In genomic region chr12:7144414-7145120, GRCh38 we compare ENCODE assay signal across 8 cellular contexts. TPM values are rescaled to one million over a fixed set of nuclear protein-coding genes. Genes with fewer than 3 reads are reported as not detected.
DNase-seq lines count a peak whose midpoint lies in the region; ATAC-seq and TF ChIP-seq lines count a peak whose summit lies in the region.

No MANE protein-coding gene starts in this region.

- no peaks in the 10 kb centered on the region for H3K9me3 Mint-ChIP-seq in activated CD4-positive, alpha-beta T cell treated with anti-CD3 and anti-CD28 coated beads, Interleukin-2, amount 10 ng/mL, durations not matched to agents 7 days and 5 days

- H3K4me3 ChIP-seq in right lobe of liver, result no peak overlapping the region

- H3K27me3 Mint-ChIP-seq in activated CD4-positive, alpha-beta T cell treated with anti-CD3 and anti-CD28 coated beads, Interleukin-2, amount 10 ng/mL, durations not matched to agents 7 days and 5 days, result no peaks in the 10 kb centered on the region

- no peak for TF ChIP-seq POLR2A in right lobe of liver (IDR thresholded peaks at IDR 0.05)

- H3K27ac ChIP-seq in right lobe of liver, result peak overlapping the region in 1 of 3 donors; percentile 31

- POLR2A ChIA-PET in activated CD4-positive, alpha-beta T cell treated with anti-CD3 and anti-CD28 coated beads, Interleukin-2, amount 10 ng/mL, durations not matched to agents 7 days and 5 days (lab: Charles Lee), result no interaction called here

- peak; percentile 23 to 40 (median 28) for ATAC-seq in right lobe of liver
- ATAC-seq in GM21381 (IDR thresholded peaks at IDR 0.05; ENCODE audit: unreplicated experiment), result no peak

- H3K4me1 Mint-ChIP-seq in activated CD4-positive, alpha-beta T cell treated with anti-CD3 and anti-CD28 coated beads, Interleukin-2, amount 10 ng/mL, durations not matched to agents 7 days and 5 days, result peaks cover 11% of the 10 kb centered on the region

- intact Hi-C loops in right lobe of liver (cut with DNase I), result no loop called here

- peak; percentile 49 to 66 (median 58) for TF ChIP-seq CTCF in right lobe of liver (IDR thresholded peaks at IDR 0.05)

- peak; percentile 17 for DNase-seq in activated CD4-positive, alpha-beta T cell treated with anti-CD3 and anti-CD28 coated beads, Interleukin-2, amount 10 ng/mL, durations not matched to agents 7 days and 5 days
- no peak for DNase-seq in activated CD4-positive, alpha-beta T cell treated with anti-CD3 and anti-CD28 coated beads for 48 hours
- DNase-seq in NCI-H345 (lab: John Stamatoyannopoulos, UW), result peak; percentile 16
- DNase-seq in cerebellar cortex (ENCODE audit: low spot score), result peak; percentile 77
- peak in 2 of 3 donors; percentile 9 to 39 for DNase-seq in right lobe of liver
- DNase-seq in NCI-H128 (lab: John Stamatoyannopoulos, UW; ENCODE audit: unreplicated experiment), result no peak
- no peak for DNase-seq in hypothalamus (lab: John Stamatoyannopoulos, UW)

- H3K4me3 Mint-ChIP-seq in activated CD4-positive, alpha-beta T cell treated with anti-CD3 and anti-CD28 coated beads, Interleukin-2, amount 10 ng/mL, durations not matched to agents 7 days and 5 days, result no peak overlapping the region

- peaks cover 0 to 39% (median 2%) of the 10 kb centered on the region in 4 donors for H3K4me1 ChIP-seq in right lobe of liver

- no peaks in the 10 kb centered on the region for H3K9me3 ChIP-seq in right lobe of liver

- 40% methylated on average over 9 of the region's 11 CpGs for WGBS in right lobe of liver (ENCODE audit: insufficient coverage, low coverage, low lambda C conversion rate, missing lambda C conversion rate)

- no peaks in the 10 kb centered on the region for H3K27me3 ChIP-seq in right lobe of liver

- CTCF ChIA-PET in activated CD4-positive, alpha-beta T cell treated with anti-CD3 and anti-CD28 coated beads, Interleukin-2, amount 10 ng/mL, durations not matched to agents 7 days and 5 days (lab: Charles Lee), result interaction anchor here (0.6 to 1.5 kb wide), 6 partner anchors 14 to 514 kb away, joined by 3 to 7 read pairs (median 4); no protein-coding TSS in a partner anchor

- H3K27ac Mint-ChIP-seq in activated CD4-positive, alpha-beta T cell treated with anti-CD3 and anti-CD28 coated beads, Interleukin-2, amount 10 ng/mL, durations not matched to agents 7 days and 5 days, result no peak overlapping the region

- peaks cover 55% of the 10 kb centered on the region for H3K36me3 Mint-ChIP-seq in activated CD4-positive, alpha-beta T cell treated with anti-CD3 and anti-CD28 coated beads, Interleukin-2, amount 10 ng/mL, durations not matched to agents 7 days and 5 days (ENCODE audit: low read depth)

- peaks cover 0 to 25% (median 8%) of the 10 kb centered on the region in 4 donors for H3K36me3 ChIP-seq in right lobe of liver

RNA-seq across cellular contexts. Expression of gene CLSTN3, which starts 14.4 kb away (rescaled TPM):
- 10 to 100 TPM; 74.0 to 74.1 TPM for total RNA-seq in activated CD4-positive, alpha-beta T cell treated with anti-CD3 and anti-CD28 coated beads, Interleukin-2, amount 10 ng/mL, durations not matched to agents 7 days and 5 days
- total RNA-seq in right lobe of liver, result 10 to 100 TPM; 38.9 to 55.2 (median 43.1) TPM

RNA-seq across cellular contexts. Expression of gene RBP5, which starts 15.9 kb away (rescaled TPM):
- under 1 TPM in 1 of 2 experiments, not detected in 1; 0.42 TPM for total RNA-seq in activated CD4-positive, alpha-beta T cell treated with anti-CD3 and anti-CD28 coated beads, Interleukin-2, amount 10 ng/mL, durations not matched to agents 7 days and 5 days
- 100 to 1,000 TPM in 3 of 6 experiments, 10 to 100 TPM in 3; 44.1 to 239 (median 98.2) TPM for total RNA-seq in right lobe of liver

RNA-seq across cellular contexts. Expression of gene C1RL, which starts 35.6 kb away (rescaled TPM):
- total RNA-seq in activated CD4-positive, alpha-beta T cell treated with anti-CD3 and anti-CD28 coated beads, Interleukin-2, amount 10 ng/mL, durations not matched to agents 7 days and 5 days, result 10 to 100 TPM; 31.2 to 31.4 TPM
- total RNA-seq in right lobe of liver, result 100 to 1,000 TPM; 202 to 236 (median 216) TPM

RNA-seq across cellular contexts. Expression of gene PEX5, which starts 44.9 kb away (rescaled TPM):
- total RNA-seq in activated CD4-positive, alpha-beta T cell treated with anti-CD3 and anti-CD28 coated beads, Interleukin-2, amount 10 ng/mL, durations not matched to agents 7 days and 5 days, result 10 to 100 TPM; 14.6 to 18.2 TPM
- total RNA-seq in right lobe of liver, result 10 to 100 TPM; 28.7 to 43.9 (median 36.2) TPM

RNA-seq across cellular contexts. Expression of gene C1R, which starts 52.3 kb away (rescaled TPM):
- total RNA-seq in activated CD4-positive, alpha-beta T cell treated with anti-CD3 and anti-CD28 coated beads, Interleukin-2, amount 10 ng/mL, durations not matched to agents 7 days and 5 days, result 1 to 10 TPM; 2.2 to 3.5 TPM
- 1,000 to 10,000 TPM; 1,157 to 2,557 (median 1,950) TPM for total RNA-seq in right lobe of liver

Comparison
In these comparisons a context has a peak if more than half of its experiments do, and no peak if none do; other contexts are left out.
1. DNase-seq: peak in activated CD4-positive, alpha-beta T cell treated with anti-CD3 and anti-CD28 coated beads, Interleukin-2, amount 10 ng/mL, durations not matched to agents 7 days and 5 days (single experiment), NCI-H345 (single experiment), cerebellar cortex (single experiment) and right lobe of liver (2 of 3); none in activated CD4-positive, alpha-beta T cell treated with anti-CD3 and anti-CD28 coated beads for 48 hours (single experiment), NCI-H128 (single experiment) and hypothalamus (0 of 51).
2. RNA of gene RBP5, which starts 15.9 kb away (total RNA-seq): 44.1 to 239 TPM in right lobe of liver; 0.42 TPM in activated CD4-positive, alpha-beta T cell treated with anti-CD3 and anti-CD28 coated beads, Interleukin-2, amount 10 ng/mL, durations not matched to agents 7 days and 5 days; every median in the first group is over 10 times any median in the second.
3. RNA of gene C1RL, which starts 35.6 kb away (total RNA-seq): 202 to 236 TPM in right lobe of liver; 31.2 to 31.4 TPM in activated CD4-positive, alpha-beta T cell treated with anti-CD3 and anti-CD28 coated beads, Interleukin-2, amount 10 ng/mL, durations not matched to agents 7 days and 5 days; every median in the first group is over 4 times any median in the second.